In genomic region chr17:61467416-61468262, GRCh38 we compare ENCODE assay signal across 1 cellular context.
TF ChIP-seq lines count a peak whose summit lies in the region.

No MANE protein-coding gene starts in this region.

TF ChIP-seq in HepG2, 621 proteins besides CTCF, POLR2A, EP300 and RAD21 (continued from another document):
- TF ChIP-seq THAP7 (CRISPR knock-in tag; IDR thresholded peaks at IDR 0.05) (no peak), ZNF883 (CRISPR knock-in tag; IDR thresholded peaks at IDR 0.05; ENCODE audit: not compliant biosample characterization) (peak; percentile 28), ZFX (CRISPR knock-in tag; IDR thresholded peaks at IDR 0.05; ENCODE audit: low read depth) (peak; percentile 34; the same call in 1 of the 2 replicates), HMG20B (CRISPR knock-in tag; conservative IDR thresholded peaks at IDR 0.05) (no peak), TEF (CRISPR knock-in tag; IDR thresholded peaks at IDR 0.05) (no peak), ZFY (CRISPR knock-in tag; IDR thresholded peaks at IDR 0.05) (peak; percentile 54), ZNF781 (CRISPR knock-in tag; IDR thresholded peaks at IDR 0.05; ENCODE audit: borderline replicate concordance, not compliant biosample characterization) (no peak), GATAD2A (CRISPR knock-in tag; IDR thresholded peaks at IDR 0.05) (0 out of 2 replicates have a peak, but pooled peaks have one; percentile 16), ZBTB10 (CRISPR knock-in tag; IDR thresholded peaks at IDR 0.05; ENCODE audit: borderline replicate concordance) (no peak), SNRNP70 (IDR thresholded peaks at IDR 0.05; ENCODE audit: low read depth, low read length) (no peak), ELF3 (CRISPR knock-in tag; IDR thresholded peaks at IDR 0.05) (0 out of 2 replicates have a peak, but pooled peaks have one; percentile 22)
